ENCODE assay signal across 11 cellular contexts in the genomic region with DNA sequence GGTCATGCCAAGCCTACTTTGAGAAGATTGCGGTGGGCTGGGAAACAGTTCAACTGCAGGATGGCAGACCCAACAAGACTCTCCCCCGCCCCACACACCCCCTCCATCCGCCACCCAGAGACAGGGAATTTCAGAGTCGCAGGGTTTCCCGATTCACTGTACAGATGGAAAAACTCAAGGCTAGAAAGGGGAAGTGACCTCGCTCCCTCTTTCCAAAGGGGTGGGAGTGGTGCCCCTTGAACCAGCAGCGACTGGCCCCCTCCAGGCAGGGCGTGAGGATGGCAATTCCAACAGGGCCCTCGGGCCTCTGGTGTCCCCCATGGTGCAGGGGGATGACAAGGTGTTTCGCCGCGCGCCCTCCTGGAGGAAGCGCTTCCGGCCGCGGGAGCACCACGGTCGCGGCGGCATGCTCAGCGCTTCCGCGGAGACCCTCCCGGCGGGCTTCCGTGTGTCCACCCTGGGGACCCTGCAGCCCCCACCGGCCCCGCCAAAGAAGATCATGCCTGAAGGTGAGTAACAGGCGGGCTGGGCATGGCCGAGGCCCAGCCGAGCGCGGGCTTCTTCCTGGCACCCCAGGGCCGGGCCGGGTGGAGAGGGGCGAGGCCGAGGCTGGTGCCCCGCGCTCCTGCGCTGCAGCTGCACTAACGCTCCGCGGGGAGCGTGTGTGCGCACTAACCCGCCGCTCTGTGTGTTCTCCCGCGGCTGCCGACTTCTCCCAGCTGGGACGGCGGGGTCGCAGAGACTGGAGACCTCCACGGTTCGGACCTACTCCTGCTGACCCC. TPM values are rescaled to one million over a fixed set of nuclear protein-coding genes. Genes with fewer than 3 reads are reported as not detected.
A peak's percentile ranks its signal among the peaks of the same experiment; 100 is the strongest.
DNase-seq lines count a peak whose midpoint lies in the region; ATAC-seq and TF ChIP-seq lines count a peak whose summit lies in the region.
"Had no signal": no experiment of that assay in that cellular context is flagged by ENCODE, and none has a peak within 500 bp of the region (broad histone marks: within the 10 kb centered on the region; RNA-seq: fewer than 3 reads in every experiment).

No MANE protein-coding gene starts in this region.

- no peaks in the 10 kb centered on the region for H3K4me1 ChIP-seq in ectodermal cell (ENCODE audit: control insufficient read depth, insufficient read depth, low read length)
- no peaks in the 10 kb centered on the region for H3K4me1 ChIP-seq in mesodermal cell (ENCODE audit: control insufficient read depth, insufficient read depth, low read length, poor library complexity, severe bottlenecking)
- H3K4me1 ChIP-seq in thoracic aorta (ENCODE audit: control insufficient read depth in 1 of 2, low read depth in 2 of 2), result no peaks in the 10 kb centered on the region

- WGBS in ectodermal cell, 2 experiments, result 19% methylated on average over 56 of the region's 56 CpGs
- WGBS in mesodermal cell (ENCODE audit: insufficient coverage in 2 of 2), 2 experiments, result 15 to 17% methylated on average over 50 of the region's 56 CpGs

- H3K4me3 ChIP-seq in ectodermal cell (ENCODE audit: insufficient read depth, low read depth, low read length) (peak overlapping the region; percentile 30), mesodermal cell (ENCODE audit: extremely low read depth, insufficient read depth, low read length, poor library complexity, severe bottlenecking) (peak overlapping the region; percentile 29), thoracic aorta (peak overlapping the region; percentile 61)

- H3K27me3 ChIP-seq in ectodermal cell (ENCODE audit: control insufficient read depth, insufficient read depth, low read length, poor library complexity, severe bottlenecking) (peaks cover 51% of the 10 kb centered on the region), thoracic aorta (replicated peaks; ENCODE audit: insufficient read depth) (no peaks in the 10 kb centered on the region)

- no peak for ATAC-seq in thoracic aorta (ENCODE audit: insufficient number of reproducible peaks, low FRiP score, low read depth)

- TF ChIP-seq CTCF in thoracic aorta (IDR thresholded peaks at IDR 0.05), result no peak

- H3K36me3 ChIP-seq in ectodermal cell (ENCODE audit: control insufficient read depth, insufficient read depth, low read length), result no peaks in the 10 kb centered on the region
- H3K36me3 ChIP-seq in mesodermal cell (ENCODE audit: control insufficient read depth, insufficient read depth, low read length), result no peaks in the 10 kb centered on the region
- peaks cover 4% of the 10 kb centered on the region for H3K36me3 ChIP-seq in thoracic aorta

- no peak overlapping the region for H3K27ac ChIP-seq in ectodermal cell (ENCODE audit: insufficient read depth, low read depth, low read length, poor library complexity, severe bottlenecking)
- H3K27ac ChIP-seq in mesodermal cell (ENCODE audit: low read depth, low read length, severe bottlenecking), result no peak overlapping the region
- no peak overlapping the region for H3K27ac ChIP-seq in thoracic aorta

- DNase-seq in NOMO-1 treated with DMSO at 0.1 percent for 48 hours (lab: John Stamatoyannopoulos, UW; ENCODE audit: unreplicated experiment) (peak; percentile 19), NOMO-1 treated with dmso at 0.1 percent for 144 hours (lab: John Stamatoyannopoulos, UW; ENCODE audit: unreplicated experiment) (no peak), thoracic aorta (ENCODE audit: low spot score) (no peak), Ammon's horn (ENCODE audit: low spot score) (no peak), DMS153 treated with DMSO at 0.1 percent for 48 hours (lab: John Stamatoyannopoulos, UW; ENCODE audit: unreplicated experiment) (no peak)
- no peak for DNase-seq in effector CD4-positive, alpha-beta T cell
- DNase-seq: GDM1 had no signal

- no peaks in the 10 kb centered on the region for H3K9me3 ChIP-seq in ectodermal cell (ENCODE audit: control insufficient read depth, low read length)
- H3K9me3 ChIP-seq in mesodermal cell (ENCODE audit: control insufficient read depth, low read length), result no peaks in the 10 kb centered on the region
- no peaks in the 10 kb centered on the region for H3K9me3 ChIP-seq in thoracic aorta

RNA-seq across cellular contexts. Expression of gene MYOG, which starts 10.4 kb away (rescaled TPM):
- not detected for polyA plus RNA-seq in ectodermal cell (2013, experiment 1 of 4)
- polyA plus RNA-seq in ectodermal cell (2013, experiment 2 of 4), result not detected
- 0.16 TPM for polyA plus RNA-seq in ectodermal cell (2013, experiment 3 of 4)
- polyA plus RNA-seq in ectodermal cell (2013, experiment 4 of 4), result not detected
- polyA plus RNA-seq in mesodermal cell (2013, experiment 1 of 2), result 0.37 TPM
- polyA plus RNA-seq in mesodermal cell (2013, experiment 2 of 2), result not detected
- not detected for total RNA-seq in thoracic aorta
- total RNA-seq: A172, fibroblast of lung had no signal
- polyA plus RNA-seq: fibroblast of lung had no signal

RNA-seq across cellular contexts. Expression of gene PPFIA4, which starts 49.1 kb away (rescaled TPM):
- 9.1 TPM for polyA plus RNA-seq in ectodermal cell (2013, experiment 1 of 4)
- polyA plus RNA-seq in ectodermal cell (2013, experiment 2 of 4), result 13.2 TPM
- polyA plus RNA-seq in ectodermal cell (2013, experiment 3 of 4), result 11.0 TPM
- 14.2 TPM for polyA plus RNA-seq in ectodermal cell (2013, experiment 4 of 4)
- polyA plus RNA-seq in mesodermal cell (2013, experiment 1 of 2), result 6.4 TPM
- 6.1 TPM for polyA plus RNA-seq in mesodermal cell (2013, experiment 2 of 2)
- total RNA-seq in thoracic aorta, result 10 to 100 TPM; 13.5 to 16.5 TPM

RNA-seq across cellular contexts. Expression of gene ADORA1, which starts 52.1 kb away (rescaled TPM):
- polyA plus RNA-seq in ectodermal cell (2013, experiment 1 of 4), result 14.5 TPM
- 19.1 TPM for polyA plus RNA-seq in ectodermal cell (2013, experiment 2 of 4)
- polyA plus RNA-seq in ectodermal cell (2013, experiment 3 of 4), result 8.9 TPM
- 13.6 TPM for polyA plus RNA-seq in ectodermal cell (2013, experiment 4 of 4)
- 9.9 TPM for polyA plus RNA-seq in mesodermal cell (2013, experiment 1 of 2)
- polyA plus RNA-seq in mesodermal cell (2013, experiment 2 of 2), result 10.3 TPM
- not detected for total RNA-seq in thoracic aorta
